ENCODE assay signal across 8 cellular contexts in genomic region chr17:51166198-51166986, GRCh38. TPM values are rescaled to one million over a fixed set of nuclear protein-coding genes. Genes with fewer than 3 reads are reported as not detected.
DNase-seq lines count a peak whose midpoint lies in the region; ATAC-seq, FAIRE-seq and TF ChIP-seq lines count a peak whose summit lies in the region.

Gene NME2 (plus strand): TSS chr17:51166411. CDS start chr17:51166831, 420 bp downstream.

- H3K27me3 ChIP-seq in Loucy (ENCODE audit: insufficient read depth, low read length, poor library complexity, severe bottlenecking) (no peaks in the 10 kb centered on the region), SU-DHL-6 (ENCODE audit: low read length) (no peaks in the 10 kb centered on the region)

- peak within 1 kb of the TSS; percentile 93 for H3K4me3 Mint-ChIP-seq in activated naive CD8-positive, alpha-beta T cell treated with anti-CD3 and anti-CD28 coated beads, Interleukin-2, amount 50 U/mL, for 24 hours
- peak within 1 kb of the TSS; percentile 94 for H3K4me3 Mint-ChIP-seq in type B pancreatic cell

- H3K79me2 ChIP-seq in Loucy (ENCODE audit: insufficient read depth, low read length) (peaks cover 36% of the 10 kb centered on the region), SU-DHL-6 (ENCODE audit: insufficient read depth, low read length) (peaks cover 16% of the 10 kb centered on the region)

- H3K4me1 Mint-ChIP-seq in activated naive CD8-positive, alpha-beta T cell treated with anti-CD3 and anti-CD28 coated beads, Interleukin-2, amount 50 U/mL, for 24 hours = peaks cover 38% of the 10 kb centered on the region
- peaks cover 20% of the 10 kb centered on the region for H3K4me1 Mint-ChIP-seq in type B pancreatic cell (ENCODE audit: unreplicated experiment)

- intact Hi-C loops in cardiac septum (cut with DNase I) = loop anchor here (10.0 kb wide), 1 partner anchor 88 kb away; no protein-coding TSS in a partner anchor

- ATAC-seq in activated naive CD8-positive, alpha-beta T cell treated with anti-CD3 and anti-CD28 coated beads, Interleukin-2, amount 50 U/mL, for 24 hours = peak; percentile 89

- no peaks in the 10 kb centered on the region for H3K9me3 Mint-ChIP-seq in activated naive CD8-positive, alpha-beta T cell treated with anti-CD3 and anti-CD28 coated beads, Interleukin-2, amount 50 U/mL, for 24 hours
- H3K9me3 Mint-ChIP-seq in type B pancreatic cell = no peaks in the 10 kb centered on the region

- 0 out of 2 replicates have a peak, but pooled peaks cover 3% of the 10 kb centered on the region for H3F3A ChIP-seq in Loucy (ENCODE audit: low read depth)
- H3F3A ChIP-seq in SU-DHL-6 (ENCODE audit: insufficient read depth) = peaks cover 33% of the 10 kb centered on the region

- H3K36me3 Mint-ChIP-seq in activated naive CD8-positive, alpha-beta T cell treated with anti-CD3 and anti-CD28 coated beads, Interleukin-2, amount 50 U/mL, for 24 hours (ENCODE audit: low read depth) = peaks cover 60% of the 10 kb centered on the region
- H3K36me3 Mint-ChIP-seq in type B pancreatic cell = peaks cover 25% of the 10 kb centered on the region

- H3K27ac Mint-ChIP-seq in activated naive CD8-positive, alpha-beta T cell treated with anti-CD3 and anti-CD28 coated beads, Interleukin-2, amount 50 U/mL, for 24 hours = peak within 1 kb of the TSS; percentile 98
- peak within 1 kb of the TSS; percentile 94 for H3K27ac Mint-ChIP-seq in type B pancreatic cell

- no peaks in the 10 kb centered on the region for H3K27me3 Mint-ChIP-seq in activated naive CD8-positive, alpha-beta T cell treated with anti-CD3 and anti-CD28 coated beads, Interleukin-2, amount 50 U/mL, for 24 hours
- no peaks in the 10 kb centered on the region for H3K27me3 Mint-ChIP-seq in type B pancreatic cell

- H3K27ac ChIP-seq in SU-DHL-6 (ENCODE audit: low read depth, low read length) = peak within 1 kb of the TSS; percentile 65

- peak; percentile 5; the same call in 1 of the 2 replicates for TF ChIP-seq CTCF in Loucy (conservative IDR thresholded peaks at IDR 0.05; ENCODE audit: low read length)
- no peak for TF ChIP-seq CTCF in SU-DHL-6 (IDR thresholded peaks at IDR 0.05; ENCODE audit: insufficient read depth, low read length, poor library complexity, severe bottlenecking)
- TF ChIP-seq CTCF in type B pancreatic cell (conservative IDR thresholded peaks at IDR 0.05) = no peak

- H3K4me3 ChIP-seq in Loucy (ENCODE audit: low read length, poor library complexity, severe bottlenecking) = peak within 1 kb of the TSS; percentile 78
- peak within 1 kb of the TSS; percentile 69 for H3K4me3 ChIP-seq in SU-DHL-6 (ENCODE audit: insufficient read depth, low read length, poor library complexity, severe bottlenecking)

- DNase-seq in GM04503 (ENCODE audit: low read depth) (peak; percentile 42), H54 (ENCODE audit: insufficient read length, low spot score) (peak; percentile 97), cardiac septum (ENCODE audit: low spot score) (peak; percentile 94), pons (ENCODE audit: low spot score) (peak; percentile 77), type B pancreatic cell (ENCODE audit: extremely low spot score, unreplicated experiment) (peak; percentile 90)
- peak; percentile 83 for DNase-seq in activated naive CD8-positive, alpha-beta T cell treated with anti-CD3 and anti-CD28 coated beads, Interleukin-2, amount 50 U/mL, for 24 hours

- no peak for FAIRE-seq in H54 (lab: Jason Lieb, UNC)

- H4K20me1 ChIP-seq in Loucy (ENCODE audit: insufficient read depth, low read length, poor library complexity, severe bottlenecking) (peaks cover 13% of the 10 kb centered on the region), SU-DHL-6 (ENCODE audit: low read depth, low read length) (no peaks in the 10 kb centered on the region)

- H2AFZ ChIP-seq in Loucy (ENCODE audit: low read length) = peak within 1 kb of the TSS; percentile 85
- H2AFZ ChIP-seq in SU-DHL-6 (ENCODE audit: low read depth, low read length, severe bottlenecking) = peak within 1 kb of the TSS; percentile 72

- TF ChIP-seq POLR2A in H54 (IDR thresholded peaks at IDR 0.05; ENCODE audit: low read depth, low read length) = peak; percentile 25

- no peaks in the 10 kb centered on the region for H3K9me2 ChIP-seq in Loucy (replicated peaks; ENCODE audit: low read depth, low read length)
- H3K9me2 ChIP-seq in SU-DHL-6 (replicated peaks; ENCODE audit: insufficient read depth, low read length) = no peaks in the 10 kb centered on the region

- H3K36me3 ChIP-seq in Loucy (ENCODE audit: insufficient read depth, low read length) = peaks cover 37% of the 10 kb centered on the region; the same call in 1 of the 2 replicates
- H3K36me3 ChIP-seq in SU-DHL-6 (ENCODE audit: low read length) = peaks cover 11% of the 10 kb centered on the region; the same call in 1 of the 2 replicates

- H3K9me3 ChIP-seq in Loucy (ENCODE audit: insufficient read depth, low read depth, low read length) (no peaks in the 10 kb centered on the region), SU-DHL-6 (ENCODE audit: insufficient read depth, low read length) (no peaks in the 10 kb centered on the region)

- peaks cover 23% of the 10 kb centered on the region for H3K4me1 ChIP-seq in Loucy (ENCODE audit: insufficient read depth, low read length, poor library complexity, severe bottlenecking)

- peak within 1 kb of the TSS; percentile 89 for H3K4me2 ChIP-seq in Loucy (ENCODE audit: low read depth, low read length, poor library complexity, severe bottlenecking)
- H3K4me2 ChIP-seq in SU-DHL-6 (ENCODE audit: low read depth, low read length, poor library complexity, severe bottlenecking) = peak within 1 kb of the TSS; percentile 79

- H3K9ac ChIP-seq in Loucy (ENCODE audit: low read depth, low read length, poor library complexity, severe bottlenecking) (peak within 1 kb of the TSS; percentile 87), SU-DHL-6 (ENCODE audit: low read length) (peak within 1 kb of the TSS; percentile 82)

RNA-seq across cellular contexts. Expression of gene NME2, which starts in this region (rescaled TPM):
- total RNA-seq in cardiac septum (225 TPM), type B pancreatic cell (ENCODE audit: low replicate concordance) (481 and 483 TPM in 2 replicates)

Comparison
In these comparisons a context has a peak if more than half of its experiments do, and no peak if none do; other contexts are left out.
1. Peak in every context shown above with its lines: DNase-seq, ATAC-seq, H3K4me3 ChIP-seq and H3K27ac ChIP-seq.
2. DNase-seq: peak in every context shown above with its lines; median percentile 97 in H54; 94 in cardiac septum; 90 in type B pancreatic cell; 83 in activated naive CD8-positive, alpha-beta T cell treated with anti-CD3 and anti-CD28 coated beads, Interleukin-2, amount 50 U/mL, for 24 hours; 77 in pons; 42 in GM04503.